10 cellular contexts compared by ENCODE assay signal in genomic region chr15:80580107-80580506, GRCh38.
A peak's percentile ranks its signal among the peaks of the same experiment; 100 is the strongest.
DNase-seq lines count a peak whose midpoint lies in the region; ATAC-seq and TF ChIP-seq lines count a peak whose summit lies in the region.
"Had no signal": no experiment of that assay in that cellular context is flagged by ENCODE, and none has a peak within 500 bp of the region (broad histone marks: within the 10 kb centered on the region; RNA-seq: fewer than 3 reads in every experiment).

No MANE protein-coding gene starts in this region.

- H3K4me3 ChIP-seq in spleen (no peak overlapping the region), H7 (ENCODE audit: insufficient read depth, low read depth, low read length) (no peak overlapping the region)

- TF ChIP-seq CTCF in spleen (IDR thresholded peaks at IDR 0.05 in 8 of 11, conservative IDR thresholded peaks at IDR 0.05 in 3 of 11) (no peak), GM13977 (IDR thresholded peaks at IDR 0.05; ENCODE audit: extremely low read depth, insufficient read depth, missing control alignments) (no peak)

- in situ Hi-C loops in GM13977 (cut with MboI; ENCODE audit: low pct_unique_long_range_greater_than_20kb, low sequenced_read_pairs, unreplicated experiment): no loop called here

- WGBS in spleen, 5 donors: 46 to 54% (median 51%) methylated on average over 9 of the region's 9 CpGs

- no peaks in the 10 kb centered on the region for H3K4me1 ChIP-seq in spleen

- no peaks in the 10 kb centered on the region for H3K27me3 ChIP-seq in spleen (replicated peaks in 1 of 7)
- H3K27me3 ChIP-seq in H7 (ENCODE audit: control insufficient read depth, insufficient read depth, low read length): no peaks in the 10 kb centered on the region

- intact Hi-C loops in spleen (cut with DNase I; ENCODE audit: low total_unique reads): no loop called here

- DNase-seq in NCI-H526 (lab: John Stamatoyannopoulos, UW): peak; percentile 11 to 33
- no peak for DNase-seq in NCI-H526 treated with DMSO at 0.1 percent for 48 hours (lab: John Stamatoyannopoulos, UW)
- DNase-seq in T1000 (lab: John Stamatoyannopoulos, UW): peak; percentile 69
- peak; percentile 38 for DNase-seq in fibroblast of gingiva (ENCODE audit: low read depth)
- peak; percentile 33 for DNase-seq in spleen
- DNase-seq in GM13977 (ENCODE audit: low spot score): no peak
- no peak for DNase-seq in H7
- DNase-seq: NCI-H510A, SW 1271 had no signal

- no peaks in the 10 kb centered on the region for H3K9me3 ChIP-seq in spleen

- no peak for ATAC-seq in HG03039 (IDR thresholded peaks at IDR 0.05; ENCODE audit: unreplicated experiment)

- H3K36me3 ChIP-seq in spleen (peaks cover 0 to 26% (median 0%) of the 10 kb centered on the region in 6 donors), H7 (replicated peaks; ENCODE audit: control insufficient read depth, insufficient read depth, low read length) (no peaks in the 10 kb centered on the region; the same call in 1 of the 2 replicates)

- no peak for TF ChIP-seq POLR2A in spleen (IDR thresholded peaks at IDR 0.05)

- no peak overlapping the region for H3K27ac ChIP-seq in spleen

Comparison
In these comparisons a context has a peak if more than half of its experiments do, and no peak if none do; other contexts are left out.
1. DNase-seq: peak in NCI-H526 (2 of 2), T1000 (single experiment), fibroblast of gingiva (single experiment) and spleen (single experiment); none in NCI-H526 treated with DMSO at 0.1 percent for 48 hours (single experiment), GM13977 (single experiment) and H7 (single experiment).